ENCODE assay signal across 8 cellular contexts in genomic region chr1:35555601-35556477, GRCh38. TPM values are rescaled to one million over a fixed set of nuclear protein-coding genes. Genes with fewer than 3 reads are reported as not detected.
DNase-seq lines count a peak whose midpoint lies in the region; ATAC-seq and TF ChIP-seq lines count a peak whose summit lies in the region.

No MANE protein-coding gene starts in this region.

- no peak for TF ChIP-seq RAD21 in HCT116 (IDR thresholded peaks at IDR 0.05; ENCODE audit: low read depth)

- H3K9ac ChIP-seq in HCT116 (ENCODE audit: low read length), result peak overlapping the region; percentile 85
- peak overlapping the region; percentile 89 for H3K9ac ChIP-seq in SK-N-MC (ENCODE audit: insufficient read length)

- H3K36me3 ChIP-seq in BE2C (no peaks in the 10 kb centered on the region; the same call in 1 of the 2 replicates), HCT116 (ENCODE audit: control insufficient read depth in 1 of 2, insufficient read depth in 2 of 2, low read length in 2 of 2) (peaks cover 5 to 9% of the 10 kb centered on the region in 2 experiments), SK-N-MC (ENCODE audit: insufficient read depth, low read length) (peaks cover 16% of the 10 kb centered on the region), stomach (peaks cover 20 to 33% (median 32%) of the 10 kb centered on the region in 4 donors)

- WGBS in stomach, 5 donors, result 18 to 48% (median 27%) methylated on average over 10 of the region's 10 CpGs

- no peak for ATAC-seq in HCT116
- peak; percentile 69 for ATAC-seq in foreskin keratinocyte
- no peak for ATAC-seq in GM18870 (IDR thresholded peaks at IDR 0.05; ENCODE audit: unreplicated experiment)
- ATAC-seq in GM21529 (IDR thresholded peaks at IDR 0.05; ENCODE audit: unreplicated experiment), result no peak

- RAD21 ChIA-PET in HCT116 (lab: Charles Lee; ENCODE audit: low non-redundant PET in 1 of 2, low total read pairs in 2 of 2, uncharacterized antibody in 2 of 2, unreplicated experiment in 2 of 2), result interaction anchor here in 1 of 2 experiments (0.6 kb wide), 1 partner anchor 105 kb away, joined by 3 read pairs; no protein-coding TSS in a partner anchor

- H3K9me3 ChIP-seq in BE2C (no peaks in the 10 kb centered on the region), HCT116 (ENCODE audit: control insufficient read depth in 1 of 2, insufficient read depth in 1 of 2, low read depth in 1 of 2, low read length in 2 of 2) (no peaks in the 10 kb centered on the region), SK-N-MC (ENCODE audit: low read depth, low read length) (no peaks in the 10 kb centered on the region), stomach (no peaks in the 10 kb centered on the region)

- H3K27ac ChIP-seq in HCT116 (ENCODE audit: low read depth, low read length), result no peak overlapping the region
- H3K27ac ChIP-seq in SK-N-MC, result no peak overlapping the region
- H3K27ac ChIP-seq in foreskin keratinocyte, result peak overlapping the region; percentile 86
- peak overlapping the region; percentile 26 to 99 (median 98) for H3K27ac ChIP-seq in stomach

- no peaks in the 10 kb centered on the region for H3K9me2 ChIP-seq in HCT116 (ENCODE audit: insufficient read depth)

- TF ChIP-seq POLR2A in HCT116 (IDR thresholded peaks at IDR 0.05; ENCODE audit: borderline replicate concordance, extremely low read depth, insufficient read depth, insufficient read length) (no peak), stomach (IDR thresholded peaks at IDR 0.05) (no peak)

- H3K79me2 ChIP-seq in HCT116 (ENCODE audit: insufficient read depth, low read length), result peaks cover 37% of the 10 kb centered on the region

- H3K27me3 ChIP-seq in BE2C (no peaks in the 10 kb centered on the region), HCT116 (ENCODE audit: insufficient read depth, low read length) (no peaks in the 10 kb centered on the region), foreskin keratinocyte (no peaks in the 10 kb centered on the region), stomach (no peaks in the 10 kb centered on the region)

- H3K4me1 ChIP-seq in BE2C (peaks cover 2% of the 10 kb centered on the region; the same call in 1 of the 2 replicates), HCT116 (ENCODE audit: control insufficient read depth in 1 of 2, insufficient read depth in 2 of 2, low read length in 2 of 2) (peaks cover 8 to 19% of the 10 kb centered on the region in 2 experiments; a peak in 3 of 4 replicates), foreskin keratinocyte (peaks cover 21% of the 10 kb centered on the region), stomach (peaks cover 45 to 79% (median 68%) of the 10 kb centered on the region in 4 donors)

- POLR2A ChIA-PET in HCT116 (lab: Charles Lee), result interaction anchor here (0.6 to 1.0 kb wide), 2 partner anchors 20 to 86 kb away, joined by 3 read pairs; no protein-coding TSS in a partner anchor

- H3K4me3 ChIP-seq in BE2C (ENCODE audit: low read depth, low read length) (peak overlapping the region; percentile 81), HCT116 (replicated peaks in 1 of 2; ENCODE audit: low read depth in 1 of 2, low read length in 2 of 2) (peak overlapping the region; percentile 78 to 89), SK-N-MC (peak overlapping the region; percentile 95), stomach (peak overlapping the region; percentile 70 to 97 (median 87))

- TF ChIP-seq EP300 in stomach (IDR thresholded peaks at IDR 0.05), result no peak

- DNase-seq in BE2C (no peak), HCT116 (ENCODE audit: low read depth, low spot score) (no peak), SK-N-MC (ENCODE audit: low read depth, low spot score) (no peak), foreskin keratinocyte (peak; percentile 83 to 90), stomach (no peak)
- no peak for DNase-seq in stimulated activated CD4-positive, alpha-beta T cell treated with anti-CD3 and anti-CD28 coated beads, Interleukin-2, amount 100 ng/mL, for 24 hours

- no TSS peak for BruUV-seq in HCT116 (replicated peaks; lab: Mats Ljungman, UMichigan)

- TF ChIP-seq CTCF in BE2C (IDR thresholded peaks at IDR 0.05; ENCODE audit: low read depth, low read length) (no peak), HCT116 (IDR thresholded peaks at IDR 0.05 in 2 of 3, conservative IDR thresholded peaks at IDR 0.05 in 1 of 3; ENCODE audit: borderline replicate concordance in 1 of 3, insufficient read depth in 1 of 3, low read depth in 2 of 3, low read length in 2 of 3) (no peak), foreskin keratinocyte (conservative IDR thresholded peaks at IDR 0.05) (no peak), stomach (IDR thresholded peaks at IDR 0.05) (no peak)

- no peak overlapping the region for H2AFZ ChIP-seq in HCT116 (ENCODE audit: low read depth, low read length, poor library complexity, severe bottlenecking)

- peak overlapping the region; percentile 85 for H3K4me2 ChIP-seq in HCT116 (ENCODE audit: low read length)

- intact Hi-C loops in HCT116 (cut with micrococcal nuclease) (loop anchor here (2.0 kb wide), 1 partner anchor 363 kb away; the partner anchor contains the start of gene SFPQ), stomach (cut with DNase I; ENCODE audit: low total_unique reads) (no loop called here)

- no peaks in the 10 kb centered on the region; the same call in 1 of the 2 replicates for H4K20me1 ChIP-seq in HCT116 (ENCODE audit: insufficient read depth)

- CTCF ChIA-PET in HCT116 (lab: Charles Lee), result no interaction called here

TF ChIP-seq in HCT116, 20 proteins besides CTCF, POLR2A, EP300 and RAD21:
- no peak for TF ChIP-seq ZFX (IDR thresholded peaks at IDR 0.05)
- TF ChIP-seq FOSL1 (IDR thresholded peaks at IDR 0.05; ENCODE audit: low read depth), result no peak
- TF ChIP-seq TCF7L2 (IDR thresholded peaks at IDR 0.05; ENCODE audit: borderline replicate concordance, extremely low read depth, insufficient read depth, insufficient read length), result no peak
- no peak for TF ChIP-seq EGR1 (IDR thresholded peaks at IDR 0.05; ENCODE audit: low read depth)
- no peak for TF ChIP-seq EZH2 (IDR thresholded peaks at IDR 0.05)
- TF ChIP-seq POLR2AphosphoS5 (IDR thresholded peaks at IDR 0.05; ENCODE audit: low read depth, low read length), result no peak
- TF ChIP-seq, protein P1, sequence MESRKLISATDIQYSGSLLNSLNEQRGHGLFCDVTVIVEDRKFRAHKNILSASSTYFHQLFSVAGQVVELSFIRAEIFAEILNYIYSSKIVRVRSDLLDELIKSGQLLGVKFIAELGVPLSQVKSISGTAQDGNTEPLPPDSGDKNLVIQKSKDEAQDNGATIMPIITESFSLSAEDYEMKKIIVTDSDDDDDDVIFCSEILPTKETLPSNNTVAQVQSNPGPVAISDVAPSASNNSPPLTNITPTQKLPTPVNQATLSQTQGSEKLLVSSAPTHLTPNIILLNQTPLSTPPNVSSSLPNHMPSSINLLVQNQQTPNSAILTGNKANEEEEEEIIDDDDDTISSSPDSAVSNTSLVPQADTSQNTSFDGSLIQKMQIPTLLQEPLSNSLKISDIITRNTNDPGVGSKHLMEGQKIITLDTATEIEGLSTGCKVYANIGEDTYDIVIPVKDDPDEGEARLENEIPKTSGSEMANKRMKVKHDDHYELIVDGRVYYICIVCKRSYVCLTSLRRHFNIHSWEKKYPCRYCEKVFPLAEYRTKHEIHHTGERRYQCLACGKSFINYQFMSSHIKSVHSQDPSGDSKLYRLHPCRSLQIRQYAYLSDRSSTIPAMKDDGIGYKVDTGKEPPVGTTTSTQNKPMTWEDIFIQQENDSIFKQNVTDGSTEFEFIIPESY (IDR thresholded peaks at IDR 0.05; ENCODE audit: extremely low read depth, insufficient replicate concordance, low read length), result no peak
- no peak for TF ChIP-seq CEBPB (IDR thresholded peaks at IDR 0.05; ENCODE audit: low read depth)

RNA-seq across cellular contexts. Expression of gene KIAA0319L, which starts 1.4 kb away (rescaled TPM):
- 17.5 TPM for polyA plus RNA-seq in BE2C (2012; ENCODE audit: insufficient read depth, insufficient read length, low read depth)
- total RNA-seq in HCT116 (2021; ENCODE audit: unreplicated experiment) (35.6 TPM), foreskin keratinocyte (18.8 and 19.9 TPM in 2 replicates), stomach (100 to 1,000 TPM in 2 of 5 donors, 10 to 100 TPM in 3; 26.3 to 146 (median 92.0) TPM)
- 25.7 and 28.7 TPM in 2 replicates for polyA plus RNA-seq in HCT116 (2012)
- polyA plus RNA-seq in foreskin keratinocyte (6.8 and 8.0 TPM in 2 replicates), stomach (10 to 100 TPM; 13.1 to 14.9 (median 14.4) TPM)

RNA-seq across cellular contexts. Expression of gene NCDN, which starts 1.8 kb away (rescaled TPM):
- polyA plus RNA-seq in BE2C (2012; ENCODE audit: insufficient read depth, insufficient read length, low read depth), result 59.0 TPM
- total RNA-seq in HCT116 (2021; ENCODE audit: unreplicated experiment) (24.5 TPM), foreskin keratinocyte (14.3 and 15.5 TPM in 2 replicates), stomach (10 to 100 TPM in 4 of 5 donors, 1 to 10 TPM in 1; 7.0 to 92.9 (median 39.7) TPM)
- 14.5 and 15.2 TPM in 2 replicates for polyA plus RNA-seq in HCT116 (2012)
- polyA plus RNA-seq in foreskin keratinocyte (10.7 TPM in 2 replicates), stomach (1 to 10 TPM; 5.3 to 10.0 (median 7.0) TPM)

RNA-seq across cellular contexts. Expression of gene TFAP2E, which starts 17.3 kb away (rescaled TPM):
- 0.32 TPM for polyA plus RNA-seq in BE2C (2012; ENCODE audit: insufficient read depth, insufficient read length, low read depth)
- total RNA-seq in HCT116 (2021; ENCODE audit: unreplicated experiment) (6.1 TPM), foreskin keratinocyte (0.18 and 0.31 TPM in 2 replicates), stomach (10 to 100 TPM in 1 of 5 donors, 1 to 10 TPM in 2, not detected in 2; 1.8 to 44.3 (median 7.0) TPM)
- polyA plus RNA-seq in HCT116 (2012), result 3.5 and 4.0 TPM in 2 replicates
- polyA plus RNA-seq in foreskin keratinocyte (0.32 and 0.33 TPM in 2 replicates), stomach (1 to 10 TPM in 1 of 3 donors, under 1 TPM in 1, not detected in 1; 0.37 to 1.3 TPM)

Comparison
In these comparisons a context has a peak if more than half of its experiments do, and no peak if none do; other contexts are left out.
1. DNase-seq: peak in foreskin keratinocyte (2 of 2); none in BE2C (single experiment), HCT116 (single experiment), SK-N-MC (single experiment), stomach (single experiment) and stimulated activated CD4-positive, alpha-beta T cell treated with anti-CD3 and anti-CD28 coated beads, Interleukin-2, amount 100 ng/mL, for 24 hours (0 of 2).
2. H3K27ac ChIP-seq: peak in foreskin keratinocyte (single experiment) and stomach (5 of 5); none in HCT116 (single experiment) and SK-N-MC (single experiment).
3. Peak in every context shown above with its lines, with median percentiles within 50 percentile points of each other: H3K4me3 ChIP-seq.